ENCODE assay signal across 15 cellular contexts in the genomic region with DNA sequence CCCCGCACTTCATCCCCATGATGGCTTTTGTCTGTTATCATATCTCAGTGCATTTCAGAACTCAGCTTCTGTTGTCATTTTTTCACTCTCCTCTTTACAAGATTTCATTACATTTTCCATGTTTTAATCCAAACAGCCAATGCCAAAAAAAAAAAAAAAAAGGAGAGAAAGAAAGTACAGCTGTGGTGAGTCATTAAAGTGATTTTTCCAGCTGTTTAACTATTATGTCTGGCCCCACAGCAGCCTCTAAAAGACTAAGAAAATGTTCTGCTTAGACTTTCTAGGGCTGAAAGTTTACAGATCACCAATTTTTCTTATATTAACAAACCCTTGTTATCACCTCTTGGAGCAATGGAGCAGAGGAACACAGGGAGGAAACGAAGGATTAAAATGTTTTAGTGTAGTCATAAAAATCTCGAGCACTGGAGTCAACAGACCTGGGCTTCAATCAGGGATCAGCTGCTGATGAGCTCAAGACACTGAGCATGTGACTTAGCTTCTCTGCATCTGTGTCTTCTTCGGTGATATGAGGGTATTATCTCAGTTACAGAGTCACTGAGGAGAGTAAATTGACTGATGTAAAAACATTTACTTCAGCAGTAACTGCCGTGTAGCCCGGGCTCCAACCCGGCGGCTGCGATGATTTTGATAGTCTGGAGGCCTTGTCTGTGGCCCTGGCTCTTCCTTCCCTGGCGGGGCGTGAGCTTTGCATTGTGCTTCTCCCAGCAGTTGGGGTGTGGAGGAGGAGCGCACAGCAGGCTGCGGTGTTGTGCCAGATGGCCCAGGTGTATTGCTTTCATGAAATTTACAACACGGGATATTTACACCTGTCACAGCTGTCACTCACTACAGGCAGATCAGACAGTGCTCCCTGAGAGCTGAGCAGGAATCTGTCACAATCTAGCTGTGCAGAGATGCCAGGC.
DNase-seq lines count a peak whose midpoint lies in the region; ATAC-seq and TF ChIP-seq lines count a peak whose summit lies in the region.
"Had no signal": no experiment of that assay in that cellular context is flagged by ENCODE, and none has a peak within 500 bp of the region (broad histone marks: within the 10 kb centered on the region; RNA-seq: fewer than 3 reads in every experiment).

No MANE protein-coding gene starts in this region.

- H3K18ac ChIP-seq in trophoblast cell (ENCODE audit: low read length): no peak overlapping the region

- H3K4me3 ChIP-seq in HUES6 (ENCODE audit: low read depth, low read length) (no peak overlapping the region), SJCRH30 (peak overlapping the region; percentile 25), right atrium auricular region (no peak overlapping the region), skeletal muscle satellite cell (ENCODE audit: low read length) (peak overlapping the region; percentile 2), trophoblast cell (ENCODE audit: low read depth, low read length) (no peak overlapping the region)
- H3K4me3 ChIP-seq: dorsolateral prefrontal cortex had no signal

- peaks cover 3% of the 10 kb centered on the region; the same call in 1 of the 2 replicates for H3K27me3 ChIP-seq in HUES6 (ENCODE audit: control insufficient read depth, insufficient read depth, low read length)
- no peaks in the 10 kb centered on the region for H3K27me3 ChIP-seq in SJCRH30
- H3K27me3 ChIP-seq in right atrium auricular region: no peaks in the 10 kb centered on the region
- H3K27me3 ChIP-seq in skeletal muscle satellite cell (ENCODE audit: control insufficient read depth, insufficient read depth, low read length): peaks cover 3% of the 10 kb centered on the region
- H3K27me3 ChIP-seq in trophoblast cell (ENCODE audit: insufficient read depth, low read length): no peaks in the 10 kb centered on the region

- H3K9ac ChIP-seq in HUES6 (ENCODE audit: low read length) (peak overlapping the region; percentile 23), skeletal muscle satellite cell (ENCODE audit: low read depth, low read length) (no peak overlapping the region), trophoblast cell (ENCODE audit: low read length) (no peak overlapping the region)
- H3K9ac ChIP-seq: SK-N-SH had no signal

- no CpG with 5 or more reads among the region's 14 CpGs for WGBS in trophoblast cell (ENCODE audit: extremely low coverage, insufficient coverage, insufficient read length)

- H3K4me2 ChIP-seq in skeletal muscle satellite cell (ENCODE audit: low read length) (peak overlapping the region; percentile 40), trophoblast cell (ENCODE audit: low read length) (no peak overlapping the region)
- H3K4me2 ChIP-seq: SK-N-SH had no signal

- ATAC-seq in HG02870 (IDR thresholded peaks at IDR 0.05; ENCODE audit: unreplicated experiment) (no peak), GM21515 (IDR thresholded peaks at IDR 0.05; ENCODE audit: unreplicated experiment) (no peak), GM21360 (IDR thresholded peaks at IDR 0.05; ENCODE audit: unreplicated experiment) (no peak)
- ATAC-seq: activated naive CD4-positive, alpha-beta T cell treated with anti-CD3 and anti-CD28 coated beads, Interleukin-2, amount 50 U/mL, for 72 hours; naive thymus-derived CD4-positive, alpha-beta T cell; stimulated activated naive CD8-positive, alpha-beta T cell treated with anti-CD3 and anti-CD28 coated beads, Interleukin-15, Interleukin-2, amounts not matched to agents 100 U/mL and 50 U/mL, for 24 hours had no signal

- no peak overlapping the region for H2BK12ac ChIP-seq in trophoblast cell (ENCODE audit: low read length)

- DNase-seq in SJCRH30 (peak; percentile 33 to 63), right atrium auricular region (ENCODE audit: low spot score) (no peak), trophoblast cell (no peak)
- DNase-seq: activated CD4-positive, alpha-beta T cell treated with anti-CD3 and anti-CD28 coated beads, Interleukin-2, amount 50 U/mL, for 48 hours; naive thymus-derived CD4-positive, alpha-beta T cell; NCI-H2029 treated with DMSO at 0.1 percent for 48 hours; SK-N-SH; stimulated activated naive CD8-positive, alpha-beta T cell treated with anti-CD3 and anti-CD28 coated beads, Interleukin-15, Interleukin-2, amounts not matched to agents 100 U/mL and 50 U/mL, for 24 hours had no signal

- no peak overlapping the region for H2BK5ac ChIP-seq in trophoblast cell (ENCODE audit: low read depth, low read length, poor library complexity)

- H3K36me3 ChIP-seq in HUES6 (ENCODE audit: control insufficient read depth, insufficient read depth, low read length) (no peaks in the 10 kb centered on the region), SJCRH30 (no peaks in the 10 kb centered on the region), right atrium auricular region (no peaks in the 10 kb centered on the region), skeletal muscle satellite cell (ENCODE audit: insufficient read depth, low read length) (no peaks in the 10 kb centered on the region), trophoblast cell (ENCODE audit: control insufficient read depth in 1 of 2, insufficient read depth in 2 of 2, low read length in 2 of 2) (no peaks in the 10 kb centered on the region)

- no peak overlapping the region for H2AK5ac ChIP-seq in trophoblast cell (ENCODE audit: low read length)

- H3K9me3 ChIP-seq in HUES6 (ENCODE audit: control insufficient read depth, insufficient read depth, low read depth, low read length) (no peaks in the 10 kb centered on the region), SJCRH30 (replicated peaks) (peaks cover 4% of the 10 kb centered on the region; the same call in 1 of the 2 replicates), right atrium auricular region (no peaks in the 10 kb centered on the region), skeletal muscle satellite cell (replicated peaks; ENCODE audit: low read length) (no peaks in the 10 kb centered on the region), trophoblast cell (ENCODE audit: insufficient read depth, low read depth, low read length) (peaks cover 1% of the 10 kb centered on the region)
- H3K9me3 ChIP-seq: SK-N-SH had no signal

- no peak overlapping the region for H4K91ac ChIP-seq in trophoblast cell (ENCODE audit: low read depth, low read length)

- H4K8ac ChIP-seq in trophoblast cell (ENCODE audit: low read depth, low read length): no peak overlapping the region

- H3K79me2 ChIP-seq in trophoblast cell (ENCODE audit: control insufficient read depth, insufficient read depth, low read length, poor library complexity): no peaks in the 10 kb centered on the region

- H2BK120ac ChIP-seq in trophoblast cell (ENCODE audit: insufficient read depth, low read length, poor library complexity): no peak overlapping the region

- no peak overlapping the region for H3K14ac ChIP-seq in trophoblast cell (ENCODE audit: low read length)

- no peak overlapping the region for H4K12ac ChIP-seq in trophoblast cell (ENCODE audit: low read depth, low read length)

- H3K23ac ChIP-seq in trophoblast cell (ENCODE audit: low read length): no peak overlapping the region

- H3K79me1 ChIP-seq in trophoblast cell (ENCODE audit: low read length): no peaks in the 10 kb centered on the region

- no peak overlapping the region for H2AFZ ChIP-seq in trophoblast cell (ENCODE audit: insufficient read depth, low read length, poor library complexity)

- no peak overlapping the region for H3K27ac ChIP-seq in HUES6 (ENCODE audit: low read depth, low read length)
- peak overlapping the region; percentile 71 for H3K27ac ChIP-seq in SJCRH30
- H3K27ac ChIP-seq in right atrium auricular region: peak overlapping the region; percentile 16 to 61
- no peak overlapping the region for H3K27ac ChIP-seq in trophoblast cell (ENCODE audit: low read depth, low read length)
- H3K27ac ChIP-seq: dorsolateral prefrontal cortex had no signal

- H3K4me1 ChIP-seq in HUES6 (ENCODE audit: control insufficient read depth, insufficient read depth, low read length) (peaks cover 10% of the 10 kb centered on the region), SJCRH30 (peaks cover 23% of the 10 kb centered on the region), right atrium auricular region (peaks cover 0 to 8% of the 10 kb centered on the region in 2 donors), skeletal muscle satellite cell (ENCODE audit: control insufficient read depth, insufficient read depth, low read length) (peaks cover 14% of the 10 kb centered on the region), trophoblast cell (ENCODE audit: control insufficient read depth in 1 of 2, insufficient read depth in 2 of 2, low read length in 2 of 2) (peaks cover 0 to 3% of the 10 kb centered on the region in 2 experiments)

- no peak for TF ChIP-seq CTCF in right atrium auricular region (IDR thresholded peaks at IDR 0.05)

- H3K4ac ChIP-seq in trophoblast cell (ENCODE audit: low read depth, low read length): no peak overlapping the region

Comparison
In these comparisons a context has a peak if more than half of its experiments do, and no peak if none do; other contexts are left out.
1. H3K27ac ChIP-seq: peak in SJCRH30 (single experiment) and right atrium auricular region (2 of 2); none in HUES6 (single experiment) and trophoblast cell (single experiment).
2. H3K4me3 ChIP-seq: peak in SJCRH30 (single experiment) and skeletal muscle satellite cell (single experiment); none in HUES6 (single experiment), right atrium auricular region (0 of 2) and trophoblast cell (single experiment).
3. DNase-seq: peak in SJCRH30 (2 of 2); none in right atrium auricular region (single experiment) and trophoblast cell (0 of 2).